8 cellular contexts compared by ENCODE assay signal in genomic region chr3:179608931-179609720, GRCh38. TPM values are rescaled to one million over a fixed set of nuclear protein-coding genes. Genes with fewer than 3 reads are reported as not detected.
DNase-seq lines count a peak whose midpoint lies in the region; ATAC-seq and TF ChIP-seq lines count a peak whose summit lies in the region.

No MANE protein-coding gene starts in this region.

- no peaks in the 10 kb centered on the region for H3K27me3 ChIP-seq in prostate gland (replicated peaks; ENCODE audit: insufficient read depth)

- TF ChIP-seq CTCF in GM10248 (IDR thresholded peaks at IDR 0.05; ENCODE audit: control extremely low read depth, extremely low read depth, low read depth, missing control alignments) (no peak), prostate gland (IDR thresholded peaks at IDR 0.05) (no peak)

- H3K4me3 Mint-ChIP-seq in activated T-cell treated with anti-CD3 and anti-CD28 coated beads, Interleukin-2, amount 50 U/mL, for 4 hours: peak overlapping the region; percentile 35

- no peak overlapping the region for H3K27ac ChIP-seq in prostate gland

- CTCF ChIA-PET in GM10248 (lab: Yijun Ruan, JAX): interaction anchor here (1.0 to 1.4 kb wide), 2 partner anchors 9 to 44 kb away, joined by 3 to 5 read pairs; no protein-coding TSS in a partner anchor

- no peaks in the 10 kb centered on the region for H3K27me3 Mint-ChIP-seq in activated T-cell treated with anti-CD3 and anti-CD28 coated beads, Interleukin-2, amount 50 U/mL, for 4 hours (ENCODE audit: low read depth)

- intact Hi-C loops in left ventricle myocardium superior (cut with micrococcal nuclease): no loop called here
- intact Hi-C loops in prostate gland (cut with DNase I): loop anchor here (5.0 kb wide), 1 partner anchor 47 kb away; the partner anchor contains the start of gene ACTL6A

- no peaks in the 10 kb centered on the region for H3K4me1 ChIP-seq in prostate gland (replicated peaks)

- DNase-seq in GM10248 (ENCODE audit: extremely low spot score) (peak; percentile 55), DMS53 treated with DMSO at 0.1 percent for 48 hours (lab: John Stamatoyannopoulos, UW; ENCODE audit: unreplicated experiment) (no peak), left ventricle myocardium superior (no peak), prostate gland (ENCODE audit: low spot score) (no peak)
- DNase-seq in activated T-cell treated with anti-CD3 and anti-CD28 coated beads, Interleukin-2, amount 50 U/mL, for 4 hours: no peak
- no peak for DNase-seq in activated CD8-positive, alpha-beta memory T cell treated with anti-CD3 and anti-CD28 coated beads for 24 hours

- H3K4me3 ChIP-seq in prostate gland: no peak overlapping the region

- 55% methylated on average over 6 of the region's 6 CpGs for WGBS in prostate gland

- ATAC-seq in GM19467 (IDR thresholded peaks at IDR 0.05; ENCODE audit: unreplicated experiment) (peak; percentile 42), HG03378 (IDR thresholded peaks at IDR 0.05; ENCODE audit: unreplicated experiment) (peak; percentile 70), left ventricle myocardium superior (no peak)
- ATAC-seq in activated T-cell treated with anti-CD3 and anti-CD28 coated beads, Interleukin-2, amount 50 U/mL, for 4 hours: peak; percentile 53 to 65

- no peak for TF ChIP-seq POLR2A in prostate gland (IDR thresholded peaks at IDR 0.05)

- H3K36me3 ChIP-seq in prostate gland: no peaks in the 10 kb centered on the region

- POLR2A ChIA-PET in GM10248 (lab: Yijun Ruan, JAX): no interaction called here

- H3K36me3 Mint-ChIP-seq in activated T-cell treated with anti-CD3 and anti-CD28 coated beads, Interleukin-2, amount 50 U/mL, for 4 hours (ENCODE audit: insufficient read depth): peaks cover 17% of the 10 kb centered on the region

- H3K9me3 Mint-ChIP-seq in activated T-cell treated with anti-CD3 and anti-CD28 coated beads, Interleukin-2, amount 50 U/mL, for 4 hours: no peaks in the 10 kb centered on the region

- H3K9me3 ChIP-seq in prostate gland: no peaks in the 10 kb centered on the region

- peaks cover 41% of the 10 kb centered on the region for H3K4me1 Mint-ChIP-seq in activated T-cell treated with anti-CD3 and anti-CD28 coated beads, Interleukin-2, amount 50 U/mL, for 4 hours (ENCODE audit: low read depth)

RNA-seq across cellular contexts. Expression of gene NDUFB5, which starts 4.5 kb away (rescaled TPM):
- total RNA-seq in activated T-cell treated with anti-CD3 and anti-CD28 coated beads, Interleukin-2, amount 50 U/mL, for 4 hours: 10 to 100 TPM; 76.3 to 77.9 (median 77.3) TPM
- 363 TPM for total RNA-seq in left ventricle myocardium superior
- total RNA-seq in prostate gland: 100 to 1,000 TPM in 1 of 2 donors, 10 to 100 TPM in 1; 75.9 to 122 TPM

RNA-seq across cellular contexts. Expression of gene MRPL47, which starts 4.7 kb away (rescaled TPM):
- 10 to 100 TPM; 77.2 to 86.9 (median 82.6) TPM for total RNA-seq in activated T-cell treated with anti-CD3 and anti-CD28 coated beads, Interleukin-2, amount 50 U/mL, for 4 hours
- total RNA-seq in left ventricle myocardium superior (47.8 TPM), prostate gland (10 to 100 TPM; 19.8 to 40.2 TPM)

RNA-seq across cellular contexts. Expression of gene USP13, which starts 43.7 kb away (rescaled TPM):
- 1 to 10 TPM; 6.6 to 9.7 (median 9.1) TPM for total RNA-seq in activated T-cell treated with anti-CD3 and anti-CD28 coated beads, Interleukin-2, amount 50 U/mL, for 4 hours
- total RNA-seq in left ventricle myocardium superior (156 TPM), prostate gland (10 to 100 TPM; 11.7 to 52.6 TPM)

RNA-seq across cellular contexts. Expression of gene ACTL6A, which starts 46.4 kb away (rescaled TPM):
- total RNA-seq in activated T-cell treated with anti-CD3 and anti-CD28 coated beads, Interleukin-2, amount 50 U/mL, for 4 hours: 10 to 100 TPM; 86.7 to 96.8 (median 92.3) TPM
- 20.3 TPM for total RNA-seq in left ventricle myocardium superior
- total RNA-seq in prostate gland: 10 to 100 TPM; 35.6 to 73.6 TPM
